1 cellular context compared by ENCODE assay signal in the genomic region with DNA sequence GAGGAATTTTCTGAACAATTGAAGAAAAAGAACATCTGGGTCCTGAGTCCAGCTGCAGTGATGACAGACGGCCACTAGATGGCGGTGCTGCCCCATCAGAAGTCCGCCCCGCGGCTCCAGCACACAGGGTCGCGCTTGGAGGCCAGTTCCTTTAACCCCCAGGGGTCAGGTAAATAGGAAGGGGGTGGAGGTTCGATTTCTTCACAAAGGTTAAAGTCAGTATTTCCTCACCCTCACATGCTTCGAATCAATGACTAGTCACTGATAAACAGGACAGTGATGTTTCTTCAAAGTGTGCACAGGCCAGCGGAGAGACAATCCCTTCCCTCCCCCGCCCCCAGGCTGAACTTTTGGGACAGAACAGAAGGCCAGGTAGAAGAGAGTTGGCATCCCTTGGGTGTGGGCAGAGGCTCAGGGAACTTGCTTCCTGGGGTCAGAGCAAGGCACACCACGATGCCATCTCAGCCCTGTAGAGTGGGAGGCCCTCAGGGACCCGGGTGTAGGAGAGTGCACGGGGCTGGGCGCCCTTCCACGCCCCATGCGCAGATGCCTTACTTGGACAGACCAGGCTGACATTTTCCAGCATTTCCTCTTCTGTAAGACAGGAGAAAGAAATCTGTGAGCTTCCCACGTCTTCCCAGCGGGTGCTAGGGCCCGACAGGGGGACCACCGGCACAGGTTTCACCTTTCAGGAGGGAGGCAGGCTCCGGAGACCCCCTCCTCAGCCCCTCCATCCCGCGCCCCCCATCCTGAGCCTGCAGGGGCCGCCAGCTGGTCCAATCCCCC.
TF ChIP-seq lines count a peak whose summit lies in the region.

No MANE protein-coding gene starts in this region.

TF ChIP-seq in HepG2, 621 proteins besides CTCF, POLR2A, EP300 and RAD21 (continued from another document):
- peak; percentile 99 for TF ChIP-seq PAF1 (CRISPR knock-in tag; IDR thresholded peaks at IDR 0.05)
- peak; percentile 80; the same call in 1 of the 2 replicates for TF ChIP-seq KLF13 (CRISPR knock-in tag; IDR thresholded peaks at IDR 0.05)
- peak; percentile 67 for TF ChIP-seq PHF8 (CRISPR knock-in tag; IDR thresholded peaks at IDR 0.05)
- peak; percentile 33; the same call in 1 of the 2 replicates for TF ChIP-seq MAFF (IDR thresholded peaks at IDR 0.05; ENCODE audit: low read depth, low read length)
- TF ChIP-seq, protein P1, sequence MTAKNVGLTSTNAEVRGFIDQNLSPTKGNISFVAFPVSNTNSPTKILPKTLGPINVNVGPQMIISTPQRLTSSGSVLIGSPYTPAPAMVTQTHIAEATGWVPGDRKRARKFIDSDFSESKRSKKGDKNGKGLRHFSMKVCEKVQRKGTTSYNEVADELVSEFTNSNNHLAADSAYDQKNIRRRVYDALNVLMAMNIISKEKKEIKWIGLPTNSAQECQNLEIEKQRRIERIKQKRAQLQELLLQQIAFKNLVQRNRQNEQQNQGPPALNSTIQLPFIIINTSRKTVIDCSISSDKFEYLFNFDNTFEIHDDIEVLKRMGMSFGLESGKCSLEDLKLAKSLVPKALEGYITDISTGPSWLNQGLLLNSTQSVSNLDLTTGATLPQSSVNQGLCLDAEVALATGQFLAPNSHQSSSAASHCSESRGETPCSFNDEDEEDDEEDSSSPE (CRISPR knock-in tag; IDR thresholded peaks at IDR 0.05) = peak; percentile 82
- TF ChIP-seq, protein P2, sequence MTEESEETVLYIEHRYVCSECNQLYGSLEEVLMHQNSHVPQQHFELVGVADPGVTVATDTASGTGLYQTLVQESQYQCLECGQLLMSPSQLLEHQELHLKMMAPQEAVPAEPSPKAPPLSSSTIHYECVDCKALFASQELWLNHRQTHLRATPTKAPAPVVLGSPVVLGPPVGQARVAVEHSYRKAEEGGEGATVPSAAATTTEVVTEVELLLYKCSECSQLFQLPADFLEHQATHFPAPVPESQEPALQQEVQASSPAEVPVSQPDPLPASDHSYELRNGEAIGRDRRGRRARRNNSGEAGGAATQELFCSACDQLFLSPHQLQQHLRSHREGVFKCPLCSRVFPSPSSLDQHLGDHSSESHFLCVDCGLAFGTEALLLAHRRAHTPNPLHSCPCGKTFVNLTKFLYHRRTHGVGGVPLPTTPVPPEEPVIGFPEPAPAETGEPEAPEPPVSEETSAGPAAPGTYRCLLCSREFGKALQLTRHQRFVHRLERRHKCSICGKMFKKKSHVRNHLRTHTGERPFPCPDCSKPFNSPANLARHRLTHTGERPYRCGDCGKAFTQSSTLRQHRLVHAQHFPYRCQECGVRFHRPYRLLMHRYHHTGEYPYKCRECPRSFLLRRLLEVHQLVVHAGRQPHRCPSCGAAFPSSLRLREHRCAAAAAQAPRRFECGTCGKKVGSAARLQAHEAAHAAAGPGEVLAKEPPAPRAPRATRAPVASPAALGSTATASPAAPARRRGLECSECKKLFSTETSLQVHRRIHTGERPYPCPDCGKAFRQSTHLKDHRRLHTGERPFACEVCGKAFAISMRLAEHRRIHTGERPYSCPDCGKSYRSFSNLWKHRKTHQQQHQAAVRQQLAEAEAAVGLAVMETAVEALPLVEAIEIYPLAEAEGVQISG (CRISPR knock-in tag; IDR thresholded peaks at IDR 0.05) = peak; percentile 90
- TF ChIP-seq, protein P3, sequence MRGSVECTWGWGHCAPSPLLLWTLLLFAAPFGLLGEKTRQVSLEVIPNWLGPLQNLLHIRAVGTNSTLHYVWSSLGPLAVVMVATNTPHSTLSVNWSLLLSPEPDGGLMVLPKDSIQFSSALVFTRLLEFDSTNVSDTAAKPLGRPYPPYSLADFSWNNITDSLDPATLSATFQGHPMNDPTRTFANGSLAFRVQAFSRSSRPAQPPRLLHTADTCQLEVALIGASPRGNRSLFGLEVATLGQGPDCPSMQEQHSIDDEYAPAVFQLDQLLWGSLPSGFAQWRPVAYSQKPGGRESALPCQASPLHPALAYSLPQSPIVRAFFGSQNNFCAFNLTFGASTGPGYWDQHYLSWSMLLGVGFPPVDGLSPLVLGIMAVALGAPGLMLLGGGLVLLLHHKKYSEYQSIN (CRISPR knock-in tag; IDR thresholded peaks at IDR 0.05; ENCODE audit: borderline replicate concordance) = no peak
- peak; percentile 88 for TF ChIP-seq TBX3 (IDR thresholded peaks at IDR 0.05; ENCODE audit: borderline replicate concordance)
- TF ChIP-seq U2AF2 (IDR thresholded peaks at IDR 0.05; ENCODE audit: low read depth, low read length) = 0 out of 2 replicates have a peak, but pooled peaks have one; percentile 59
- TF ChIP-seq, protein P4, sequence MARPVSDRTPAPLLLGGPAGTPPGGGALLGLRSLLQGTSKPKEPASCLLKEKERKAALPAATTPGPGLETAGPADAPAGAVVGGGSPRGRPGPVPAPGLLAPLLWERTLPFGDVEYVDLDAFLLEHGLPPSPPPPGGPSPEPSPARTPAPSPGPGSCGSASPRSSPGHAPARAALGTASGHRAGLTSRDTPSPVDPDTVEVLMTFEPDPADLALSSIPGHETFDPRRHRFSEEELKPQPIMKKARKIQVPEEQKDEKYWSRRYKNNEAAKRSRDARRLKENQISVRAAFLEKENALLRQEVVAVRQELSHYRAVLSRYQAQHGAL (CRISPR knock-in tag; IDR thresholded peaks at IDR 0.05; ENCODE audit: not compliant biosample characterization) = peak; percentile 25
- TF ChIP-seq PITX1 (CRISPR knock-in tag; IDR thresholded peaks at IDR 0.05) = peak; percentile 98
- peak; percentile 99 for TF ChIP-seq KDM3A (CRISPR knock-in tag; IDR thresholded peaks at IDR 0.05; ENCODE audit: low read depth)
- TF ChIP-seq ZSCAN30 (CRISPR knock-in tag; IDR thresholded peaks at IDR 0.05) = no peak
- TF ChIP-seq NFYC (CRISPR knock-in tag; IDR thresholded peaks at IDR 0.05) = peak; percentile 43; the same call in 1 of the 2 replicates
- peak; percentile 99 for TF ChIP-seq HNRNPL (IDR thresholded peaks at IDR 0.05; ENCODE audit: low read depth, low read length)
- TF ChIP-seq, protein P5, sequence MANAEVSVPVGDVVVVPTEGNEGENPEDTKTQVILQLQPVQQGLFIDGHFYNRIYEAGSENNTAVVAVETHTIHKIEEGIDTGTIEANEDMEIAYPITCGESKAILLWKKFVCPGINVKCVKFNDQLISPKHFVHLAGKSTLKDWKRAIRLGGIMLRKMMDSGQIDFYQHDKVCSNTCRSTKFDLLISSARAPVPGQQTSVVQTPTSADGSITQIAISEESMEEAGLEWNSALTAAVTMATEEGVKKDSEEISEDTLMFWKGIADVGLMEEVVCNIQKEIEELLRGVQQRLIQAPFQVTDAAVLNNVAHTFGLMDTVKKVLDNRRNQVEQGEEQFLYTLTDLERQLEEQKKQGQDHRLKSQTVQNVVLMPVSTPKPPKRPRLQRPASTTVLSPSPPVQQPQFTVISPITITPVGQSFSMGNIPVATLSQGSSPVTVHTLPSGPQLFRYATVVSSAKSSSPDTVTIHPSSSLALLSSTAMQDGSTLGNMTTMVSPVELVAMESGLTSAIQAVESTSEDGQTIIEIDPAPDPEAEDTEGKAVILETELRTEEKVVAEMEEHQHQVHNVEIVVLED (CRISPR knock-in tag; IDR thresholded peaks at IDR 0.05; ENCODE audit: borderline replicate concordance) = peak; percentile 58; the same call in 1 of the 2 replicates
- TF ChIP-seq ZSCAN29 (CRISPR knock-in tag; conservative IDR thresholded peaks at IDR 0.05) = peak; percentile 82
- TF ChIP-seq HDAC6 (IDR thresholded peaks at IDR 0.05; ENCODE audit: low read depth, low read length) = no peak; the same call in 1 of the 2 replicates
- peak; percentile 69; the same call in 1 of the 2 replicates for TF ChIP-seq SNAI1 (CRISPR knock-in tag; IDR thresholded peaks at IDR 0.05; ENCODE audit: borderline replicate concordance)
- TF ChIP-seq ZNF235 (CRISPR knock-in tag; IDR thresholded peaks at IDR 0.05; ENCODE audit: borderline replicate concordance) = 0 out of 2 replicates have a peak, but pooled peaks have one; percentile 66
- no peak; the same call in 1 of the 2 replicates for TF ChIP-seq SP2 (CRISPR knock-in tag; IDR thresholded peaks at IDR 0.05)
- TF ChIP-seq, protein P6, sequence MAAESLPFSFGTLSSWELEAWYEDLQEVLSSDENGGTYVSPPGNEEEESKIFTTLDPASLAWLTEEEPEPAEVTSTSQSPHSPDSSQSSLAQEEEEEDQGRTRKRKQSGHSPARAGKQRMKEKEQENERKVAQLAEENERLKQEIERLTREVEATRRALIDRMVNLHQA (CRISPR knock-in tag; IDR thresholded peaks at IDR 0.05) = 0 out of 2 replicates have a peak, but pooled peaks have one; percentile 52
- TF ChIP-seq ZNF263 (CRISPR knock-in tag; IDR thresholded peaks at IDR 0.05) = peak; percentile 19; the same call in 1 of the 2 replicates
- peak; percentile 79 for TF ChIP-seq CCDC6 (CRISPR knock-in tag; IDR thresholded peaks at IDR 0.05)
- TF ChIP-seq FOXK1 (CRISPR knock-in tag; IDR thresholded peaks at IDR 0.05; ENCODE audit: borderline replicate concordance, low read depth) = peak; percentile 99
- TF ChIP-seq ELF4 (CRISPR knock-in tag; IDR thresholded peaks at IDR 0.05; ENCODE audit: borderline replicate concordance) = peak; percentile 71; the same call in 1 of the 2 replicates
- TF ChIP-seq KLF16 (CRISPR knock-in tag; IDR thresholded peaks at IDR 0.05) = peak in 1 of 2 experiments; percentile 99; a peak in 3 of 4 replicates
- TF ChIP-seq, protein P7, sequence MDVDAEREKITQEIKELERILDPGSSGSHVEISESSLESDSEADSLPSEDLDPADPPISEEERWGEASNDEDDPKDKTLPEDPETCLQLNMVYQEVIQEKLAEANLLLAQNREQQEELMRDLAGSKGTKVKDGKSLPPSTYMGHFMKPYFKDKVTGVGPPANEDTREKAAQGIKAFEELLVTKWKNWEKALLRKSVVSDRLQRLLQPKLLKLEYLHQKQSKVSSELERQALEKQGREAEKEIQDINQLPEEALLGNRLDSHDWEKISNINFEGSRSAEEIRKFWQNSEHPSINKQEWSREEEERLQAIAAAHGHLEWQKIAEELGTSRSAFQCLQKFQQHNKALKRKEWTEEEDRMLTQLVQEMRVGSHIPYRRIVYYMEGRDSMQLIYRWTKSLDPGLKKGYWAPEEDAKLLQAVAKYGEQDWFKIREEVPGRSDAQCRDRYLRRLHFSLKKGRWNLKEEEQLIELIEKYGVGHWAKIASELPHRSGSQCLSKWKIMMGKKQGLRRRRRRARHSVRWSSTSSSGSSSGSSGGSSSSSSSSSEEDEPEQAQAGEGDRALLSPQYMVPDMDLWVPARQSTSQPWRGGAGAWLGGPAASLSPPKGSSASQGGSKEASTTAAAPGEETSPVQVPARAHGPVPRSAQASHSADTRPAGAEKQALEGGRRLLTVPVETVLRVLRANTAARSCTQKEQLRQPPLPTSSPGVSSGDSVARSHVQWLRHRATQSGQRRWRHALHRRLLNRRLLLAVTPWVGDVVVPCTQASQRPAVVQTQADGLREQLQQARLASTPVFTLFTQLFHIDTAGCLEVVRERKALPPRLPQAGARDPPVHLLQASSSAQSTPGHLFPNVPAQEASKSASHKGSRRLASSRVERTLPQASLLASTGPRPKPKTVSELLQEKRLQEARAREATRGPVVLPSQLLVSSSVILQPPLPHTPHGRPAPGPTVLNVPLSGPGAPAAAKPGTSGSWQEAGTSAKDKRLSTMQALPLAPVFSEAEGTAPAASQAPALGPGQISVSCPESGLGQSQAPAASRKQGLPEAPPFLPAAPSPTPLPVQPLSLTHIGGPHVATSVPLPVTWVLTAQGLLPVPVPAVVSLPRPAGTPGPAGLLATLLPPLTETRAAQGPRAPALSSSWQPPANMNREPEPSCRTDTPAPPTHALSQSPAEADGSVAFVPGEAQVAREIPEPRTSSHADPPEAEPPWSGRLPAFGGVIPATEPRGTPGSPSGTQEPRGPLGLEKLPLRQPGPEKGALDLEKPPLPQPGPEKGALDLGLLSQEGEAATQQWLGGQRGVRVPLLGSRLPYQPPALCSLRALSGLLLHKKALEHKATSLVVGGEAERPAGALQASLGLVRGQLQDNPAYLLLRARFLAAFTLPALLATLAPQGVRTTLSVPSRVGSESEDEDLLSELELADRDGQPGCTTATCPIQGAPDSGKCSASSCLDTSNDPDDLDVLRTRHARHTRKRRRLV (CRISPR knock-in tag; IDR thresholded peaks at IDR 0.05) = peak; percentile 97
- TF ChIP-seq, protein P8, sequence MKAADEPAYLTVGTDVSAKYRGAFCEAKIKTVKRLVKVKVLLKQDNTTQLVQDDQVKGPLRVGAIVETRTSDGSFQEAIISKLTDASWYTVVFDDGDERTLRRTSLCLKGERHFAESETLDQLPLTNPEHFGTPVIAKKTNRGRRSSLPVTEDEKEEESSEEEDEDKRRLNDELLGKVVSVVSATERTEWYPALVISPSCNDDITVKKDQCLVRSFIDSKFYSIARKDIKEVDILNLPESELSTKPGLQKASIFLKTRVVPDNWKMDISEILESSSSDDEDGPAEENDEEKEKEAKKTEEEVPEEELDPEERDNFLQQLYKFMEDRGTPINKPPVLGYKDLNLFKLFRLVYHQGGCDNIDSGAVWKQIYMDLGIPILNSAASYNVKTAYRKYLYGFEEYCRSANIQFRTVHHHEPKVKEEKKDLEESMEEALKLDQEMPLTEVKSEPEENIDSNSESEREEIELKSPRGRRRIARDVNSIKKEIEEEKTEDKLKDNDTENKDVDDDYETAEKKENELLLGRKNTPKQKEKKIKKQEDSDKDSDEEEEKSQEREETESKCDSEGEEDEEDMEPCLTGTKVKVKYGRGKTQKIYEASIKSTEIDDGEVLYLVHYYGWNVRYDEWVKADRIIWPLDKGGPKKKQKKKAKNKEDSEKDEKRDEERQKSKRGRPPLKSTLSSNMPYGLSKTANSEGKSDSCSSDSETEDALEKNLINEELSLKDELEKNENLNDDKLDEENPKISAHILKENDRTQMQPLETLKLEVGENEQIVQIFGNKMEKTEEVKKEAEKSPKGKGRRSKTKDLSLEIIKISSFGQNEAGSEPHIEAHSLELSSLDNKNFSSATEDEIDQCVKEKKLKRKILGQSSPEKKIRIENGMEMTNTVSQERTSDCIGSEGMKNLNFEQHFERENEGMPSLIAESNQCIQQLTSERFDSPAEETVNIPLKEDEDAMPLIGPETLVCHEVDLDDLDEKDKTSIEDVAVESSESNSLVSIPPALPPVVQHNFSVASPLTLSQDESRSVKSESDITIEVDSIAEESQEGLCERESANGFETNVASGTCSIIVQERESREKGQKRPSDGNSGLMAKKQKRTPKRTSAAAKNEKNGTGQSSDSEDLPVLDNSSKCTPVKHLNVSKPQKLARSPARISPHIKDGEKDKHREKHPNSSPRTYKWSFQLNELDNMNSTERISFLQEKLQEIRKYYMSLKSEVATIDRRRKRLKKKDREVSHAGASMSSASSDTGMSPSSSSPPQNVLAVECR (CRISPR knock-in tag; IDR thresholded peaks at IDR 0.05; ENCODE audit: borderline replicate concordance) = peak; percentile 83
